ENCODE assay signal across 8 cellular contexts in genomic region chr11:210803-211180, GRCh38. TPM values are rescaled to one million over a fixed set of nuclear protein-coding genes. Genes with fewer than 3 reads are reported as not detected.
A peak's percentile ranks its signal among the peaks of the same experiment; 100 is the strongest.
DNase-seq lines count a peak whose midpoint lies in the region; TF ChIP-seq lines count a peak whose summit lies in the region.
"Had no signal": no experiment of that assay in that cellular context is flagged by ENCODE, and none has a peak within 500 bp of the region (broad histone marks: within the 10 kb centered on the region; RNA-seq: fewer than 3 reads in every experiment).

No MANE protein-coding gene starts in this region.

- H3K4me1 ChIP-seq in sigmoid colon: peaks cover 0 to 36% (median 31%) of the 10 kb centered on the region in 4 donors

- H3K4me3 Mint-ChIP-seq in activated CD4-positive, alpha-beta T cell treated with anti-CD3 and anti-CD28 coated beads, Interleukin-2, amount 10 ng/mL, durations not matched to agents 24 days and 14 days: peak overlapping the region; percentile 98
- no peak overlapping the region for H3K4me3 Mint-ChIP-seq in chondrocyte (ENCODE audit: unreplicated experiment)

- H3K27ac Mint-ChIP-seq in activated CD4-positive, alpha-beta T cell treated with anti-CD3 and anti-CD28 coated beads, Interleukin-2, amount 10 ng/mL, durations not matched to agents 24 days and 14 days: no peak overlapping the region
- H3K27ac Mint-ChIP-seq in chondrocyte (ENCODE audit: unreplicated experiment): peak overlapping the region; percentile 96

- peaks cover 14% of the 10 kb centered on the region for H3K4me1 Mint-ChIP-seq in activated CD4-positive, alpha-beta T cell treated with anti-CD3 and anti-CD28 coated beads, Interleukin-2, amount 10 ng/mL, durations not matched to agents 24 days and 14 days
- peaks cover 32% of the 10 kb centered on the region for H3K4me1 Mint-ChIP-seq in chondrocyte (ENCODE audit: low read depth)

- H3K4me3 ChIP-seq in sigmoid colon: no peak overlapping the region

- H3K27me3 ChIP-seq in sigmoid colon: no peaks in the 10 kb centered on the region

- DNase-seq in activated CD4-positive, alpha-beta T cell treated with anti-CD3 and anti-CD28 coated beads, Interleukin-2, amount 10 ng/mL, durations not matched to agents 24 days and 14 days: no peak
- no peak for DNase-seq in activated CD4-positive, alpha-beta T cell treated with anti-CD3 and anti-CD28 coated beads, Interleukin-2, amount 50 U/mL, for 48 hours
- peak; percentile 60 for DNase-seq in chondrocyte (ENCODE audit: low spot score)
- DNase-seq in sigmoid colon: peak; percentile 63
- no peak for DNase-seq in pons (ENCODE audit: low spot score)
- DNase-seq in NCI-H345 treated with DMSO at 0.1 percent for 48 hours (lab: John Stamatoyannopoulos, UW; ENCODE audit: unreplicated experiment): no peak
- DNase-seq: NCI-H146 had no signal

- peak overlapping the region in 2 of 4 donors; percentile 99 to 100 for H3K27ac ChIP-seq in sigmoid colon

- H3K9me3 ChIP-seq in sigmoid colon: no peaks in the 10 kb centered on the region

- TF ChIP-seq CTCF in chondrocyte (IDR thresholded peaks at IDR 0.05): no peak
- TF ChIP-seq CTCF in sigmoid colon (IDR thresholded peaks at IDR 0.05): no peak

- H3K27me3 Mint-ChIP-seq in activated CD4-positive, alpha-beta T cell treated with anti-CD3 and anti-CD28 coated beads, Interleukin-2, amount 10 ng/mL, durations not matched to agents 24 days and 14 days: no peaks in the 10 kb centered on the region
- no peaks in the 10 kb centered on the region for H3K27me3 Mint-ChIP-seq in chondrocyte (ENCODE audit: low read depth)

- peaks cover 26 to 65% (median 51%) of the 10 kb centered on the region in 4 donors for H3K36me3 ChIP-seq in sigmoid colon

- H3K36me3 Mint-ChIP-seq in activated CD4-positive, alpha-beta T cell treated with anti-CD3 and anti-CD28 coated beads, Interleukin-2, amount 10 ng/mL, durations not matched to agents 24 days and 14 days (ENCODE audit: low read depth): peaks cover 67% of the 10 kb centered on the region
- H3K36me3 Mint-ChIP-seq in chondrocyte (ENCODE audit: low read depth): peaks cover 16% of the 10 kb centered on the region

- intact Hi-C loops in activated CD4-positive, alpha-beta T cell treated with anti-CD3 and anti-CD28 coated beads, Interleukin-2, amount 10 ng/mL, durations not matched to agents 24 days and 14 days (cut with micrococcal nuclease): no loop called here
- intact Hi-C loops in sigmoid colon (cut with DNase I): no loop called here

- WGBS in sigmoid colon, 2 donors: 94% methylated on average over 5 of the region's 5 CpGs

- H3K9me3 Mint-ChIP-seq in activated CD4-positive, alpha-beta T cell treated with anti-CD3 and anti-CD28 coated beads, Interleukin-2, amount 10 ng/mL, durations not matched to agents 24 days and 14 days: no peaks in the 10 kb centered on the region
- no peaks in the 10 kb centered on the region for H3K9me3 Mint-ChIP-seq in chondrocyte (ENCODE audit: low read depth)

- no peak for TF ChIP-seq POLR2A in sigmoid colon (IDR thresholded peaks at IDR 0.05)

- TF ChIP-seq EP300 in sigmoid colon (IDR thresholded peaks at IDR 0.05): no peak

RNA-seq across cellular contexts. Expression of gene RIC8A, which starts 3.3 kb away (rescaled TPM):
- 118 and 128 TPM in 2 replicates for total RNA-seq in activated CD4-positive, alpha-beta T cell treated with anti-CD3 and anti-CD28 coated beads, Interleukin-2, amount 10 ng/mL, durations not matched to agents 24 days and 14 days
- 107 to 130 TPM (median 124 TPM) in 3 replicates for total RNA-seq in chondrocyte
- 100 to 1,000 TPM in 1 of 4 donors, 10 to 100 TPM in 3; 73.7 to 103 (median 86.8) TPM for total RNA-seq in sigmoid colon
- polyA plus RNA-seq in sigmoid colon: 10 to 100 TPM; 39.6 to 69.1 (median 47.9) TPM

RNA-seq across cellular contexts. Expression of gene BET1L, which starts 3.6 kb away (rescaled TPM):
- total RNA-seq in activated CD4-positive, alpha-beta T cell treated with anti-CD3 and anti-CD28 coated beads, Interleukin-2, amount 10 ng/mL, durations not matched to agents 24 days and 14 days: 43.6 and 46.9 TPM in 2 replicates
- total RNA-seq in chondrocyte: 58.0 to 71.1 TPM (median 59.6 TPM) in 3 replicates
- 10 to 100 TPM; 22.8 to 29.6 (median 23.8) TPM for total RNA-seq in sigmoid colon
- polyA plus RNA-seq in sigmoid colon: 10 to 100 TPM; 33.8 to 48.1 (median 39.0) TPM

RNA-seq across cellular contexts. Expression of gene SCGB1C1, which starts 17.9 kb away (rescaled TPM):
- not detected in 2 replicates for total RNA-seq in activated CD4-positive, alpha-beta T cell treated with anti-CD3 and anti-CD28 coated beads, Interleukin-2, amount 10 ng/mL, durations not matched to agents 24 days and 14 days
- total RNA-seq in chondrocyte: not detected in 3 replicates
- not detected for total RNA-seq in sigmoid colon
- not detected for polyA plus RNA-seq in sigmoid colon
- total RNA-seq: glomerular endothelial cell had no signal

RNA-seq across cellular contexts. Expression of gene SIRT3, which starts 25.4 kb away (rescaled TPM):
- 16.5 and 17.6 TPM in 2 replicates for total RNA-seq in activated CD4-positive, alpha-beta T cell treated with anti-CD3 and anti-CD28 coated beads, Interleukin-2, amount 10 ng/mL, durations not matched to agents 24 days and 14 days
- 14.5 to 20.9 TPM (median 18.5 TPM) in 3 replicates for total RNA-seq in chondrocyte
- total RNA-seq in sigmoid colon: 10 to 100 TPM in 3 of 4 donors, 1 to 10 TPM in 1; 6.4 to 12.5 (median 11.5) TPM
- 10 to 100 TPM in 2 of 3 donors, 1 to 10 TPM in 1; 9.6 to 21.0 (median 12.5) TPM for polyA plus RNA-seq in sigmoid colon

RNA-seq across cellular contexts. Expression of gene PSMD13, which starts 26.0 kb away (rescaled TPM):
- total RNA-seq in activated CD4-positive, alpha-beta T cell treated with anti-CD3 and anti-CD28 coated beads, Interleukin-2, amount 10 ng/mL, durations not matched to agents 24 days and 14 days: 272 and 275 TPM in 2 replicates
- 103 to 122 TPM (median 104 TPM) in 3 replicates for total RNA-seq in chondrocyte
- total RNA-seq in sigmoid colon: 100 to 1,000 TPM in 2 of 4 donors, 10 to 100 TPM in 2; 86.2 to 118 (median 99.3) TPM
- 100 to 1,000 TPM; 111 to 180 (median 138) TPM for polyA plus RNA-seq in sigmoid colon

Comparison
In these comparisons a context has a peak if more than half of its experiments do, and no peak if none do; other contexts are left out.
1. DNase-seq: peak in chondrocyte (single experiment) and sigmoid colon (single experiment); none in activated CD4-positive, alpha-beta T cell treated with anti-CD3 and anti-CD28 coated beads, Interleukin-2, amount 10 ng/mL, durations not matched to agents 24 days and 14 days (single experiment), activated CD4-positive, alpha-beta T cell treated with anti-CD3 and anti-CD28 coated beads, Interleukin-2, amount 50 U/mL, for 48 hours (0 of 2), pons (single experiment) and NCI-H345 treated with DMSO at 0.1 percent for 48 hours (single experiment).